1 cellular context compared by ENCODE assay signal in the genomic region with DNA sequence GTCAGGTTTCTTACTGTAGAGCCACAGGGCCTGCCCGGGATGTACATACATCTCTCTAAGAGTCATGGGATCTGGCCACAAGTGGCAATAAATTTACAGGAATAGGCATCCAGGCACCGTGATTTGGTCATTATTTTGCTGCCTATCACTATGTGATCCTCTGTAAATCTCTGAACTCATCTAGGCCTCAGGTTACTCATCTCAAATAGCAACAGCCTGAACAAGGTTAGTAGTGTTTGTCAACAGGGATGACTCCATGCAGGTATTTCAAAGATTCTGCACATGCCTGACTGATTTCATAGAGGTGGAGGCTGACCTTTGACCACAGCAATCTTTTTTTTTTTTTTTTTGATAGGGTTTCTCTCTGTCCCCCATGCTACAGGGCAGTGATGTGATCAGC.
A peak's percentile ranks its signal among the peaks of the same experiment; 100 is the strongest.
TF ChIP-seq lines count a peak whose summit lies in the region.

No MANE protein-coding gene starts in this region.

TF ChIP-seq in HepG2, 621 proteins besides CTCF, POLR2A, EP300 and RAD21 (continued from another document and continues in another):
- TF ChIP-seq CENPT (CRISPR knock-in tag; IDR thresholded peaks at IDR 0.05; ENCODE audit: low read depth) (no peak), MAFG (CRISPR knock-in tag; IDR thresholded peaks at IDR 0.05) (no peak), HOXA3 (CRISPR knock-in tag; IDR thresholded peaks at IDR 0.05) (no peak), ELF4 (CRISPR knock-in tag; IDR thresholded peaks at IDR 0.05; ENCODE audit: borderline replicate concordance) (no peak), SOX5 (CRISPR knock-in tag; IDR thresholded peaks at IDR 0.05; ENCODE audit: borderline replicate concordance) (peak; percentile 66; the same call in 1 of the 2 replicates), FIP1L1 (IDR thresholded peaks at IDR 0.05; ENCODE audit: borderline replicate concordance, insufficient read depth, low read depth, low read length) (no peak), ETV5 (CRISPR knock-in tag; IDR thresholded peaks at IDR 0.05; ENCODE audit: borderline replicate concordance) (no peak; the same call in 1 of the 2 replicates), TAF1 (CRISPR knock-in tag; IDR thresholded peaks at IDR 0.05) (no peak), MEIS2 (CRISPR knock-in tag; IDR thresholded peaks at IDR 0.05) (no peak), MYC (CRISPR knock-in tag; IDR thresholded peaks at IDR 0.05; ENCODE audit: borderline replicate concordance) (no peak), ESRRA (CRISPR knock-in tag; IDR thresholded peaks at IDR 0.05; ENCODE audit: low read depth) (no peak), ZFP62 (CRISPR knock-in tag; IDR thresholded peaks at IDR 0.05) (no peak), ZKSCAN1 (IDR thresholded peaks at IDR 0.05; ENCODE audit: low read length) (no peak), ZNF652 (CRISPR knock-in tag; IDR thresholded peaks at IDR 0.05; ENCODE audit: borderline replicate concordance, low read depth) (no peak), MED1 (CRISPR knock-in tag; IDR thresholded peaks at IDR 0.05) (no peak), ZZZ3 (CRISPR knock-in tag; IDR thresholded peaks at IDR 0.05; ENCODE audit: borderline replicate concordance) (no peak), IRX3 (CRISPR knock-in tag; IDR thresholded peaks at IDR 0.05; ENCODE audit: borderline replicate concordance, low read depth) (no peak), MAFF (IDR thresholded peaks at IDR 0.05; ENCODE audit: low read depth, low read length) (no peak), HNRNPH1 (optimal IDR thresholded peaks at IDR 0.05; ENCODE audit: low read depth, low read length) (no peak), LCORL (IDR thresholded peaks at IDR 0.05) (no peak), LCORL (CRISPR knock-in tag; IDR thresholded peaks at IDR 0.05) (0 out of 2 replicates have a peak, but pooled peaks have one; percentile 28), ZNF737 (CRISPR knock-in tag; IDR thresholded peaks at IDR 0.05; ENCODE audit: borderline replicate concordance) (no peak), TARDBP (CRISPR knock-in tag; IDR thresholded peaks at IDR 0.05) (no peak), GLI4 (CRISPR knock-in tag; IDR thresholded peaks at IDR 0.05; ENCODE audit: borderline replicate concordance) (no peak), ZNF224 (CRISPR knock-in tag; IDR thresholded peaks at IDR 0.05) (no peak), ATM (IDR thresholded peaks at IDR 0.05; ENCODE audit: borderline replicate concordance) (no peak), GATAD2A (CRISPR knock-in tag; IDR thresholded peaks at IDR 0.05) (peak; percentile 70), DPF2 (CRISPR knock-in tag; IDR thresholded peaks at IDR 0.05; ENCODE audit: borderline replicate concordance, low read depth) (no peak), ZNF562 (CRISPR knock-in tag; IDR thresholded peaks at IDR 0.05; ENCODE audit: borderline replicate concordance) (no peak), BCL6 (CRISPR knock-in tag; IDR thresholded peaks at IDR 0.05) (peak; percentile 24; the same call in 1 of the 2 replicates), EEA1 (CRISPR knock-in tag; IDR thresholded peaks at IDR 0.05; ENCODE audit: borderline replicate concordance) (no peak), YEATS2 (CRISPR knock-in tag; IDR thresholded peaks at IDR 0.05; ENCODE audit: borderline replicate concordance) (no peak), POLR2G (IDR thresholded peaks at IDR 0.05; ENCODE audit: low read depth, low read length) (no peak), ZSCAN12 (CRISPR knock-in tag; IDR thresholded peaks at IDR 0.05) (no peak), ZNF33A (CRISPR knock-in tag; IDR thresholded peaks at IDR 0.05; ENCODE audit: borderline replicate concordance) (no peak), AHR (CRISPR knock-in tag; IDR thresholded peaks at IDR 0.05) (no peak), TEAD3 (CRISPR knock-in tag; optimal IDR thresholded peaks at IDR 0.05; ENCODE audit: borderline replicate concordance) (peak; percentile 79), ZNF660 (CRISPR knock-in tag; IDR thresholded peaks at IDR 0.05; ENCODE audit: borderline replicate concordance, low read depth) (no peak), ZNF674 (CRISPR knock-in tag; IDR thresholded peaks at IDR 0.05; ENCODE audit: low read depth) (no peak), SRSF4 (IDR thresholded peaks at IDR 0.05; ENCODE audit: low read depth, low read length, poor library complexity, severe bottlenecking) (no peak), ZNF333 (CRISPR knock-in tag; IDR thresholded peaks at IDR 0.05; ENCODE audit: borderline replicate concordance) (no peak), PHF5A (CRISPR knock-in tag; IDR thresholded peaks at IDR 0.05; ENCODE audit: low read depth, unreplicated experiment) (no peak), SPEN (CRISPR knock-in tag; IDR thresholded peaks at IDR 0.05; ENCODE audit: low read depth) (no peak), NR2F2 (IDR thresholded peaks at IDR 0.05; ENCODE audit: borderline replicate concordance, low read depth) (peak; percentile 68; the same call in 1 of the 2 replicates), PHF21A (CRISPR knock-in tag; IDR thresholded peaks at IDR 0.05) (no peak), SIX1 (CRISPR knock-in tag; IDR thresholded peaks at IDR 0.05; ENCODE audit: borderline replicate concordance) (peak; percentile 55; the same call in 1 of the 2 replicates), CREM (IDR thresholded peaks at IDR 0.05) (no peak), CREM (CRISPR knock-in tag; IDR thresholded peaks at IDR 0.05) (no peak), ZNF564 (CRISPR knock-in tag; IDR thresholded peaks at IDR 0.05) (no peak)
- TF ChIP-seq, protein P1, sequence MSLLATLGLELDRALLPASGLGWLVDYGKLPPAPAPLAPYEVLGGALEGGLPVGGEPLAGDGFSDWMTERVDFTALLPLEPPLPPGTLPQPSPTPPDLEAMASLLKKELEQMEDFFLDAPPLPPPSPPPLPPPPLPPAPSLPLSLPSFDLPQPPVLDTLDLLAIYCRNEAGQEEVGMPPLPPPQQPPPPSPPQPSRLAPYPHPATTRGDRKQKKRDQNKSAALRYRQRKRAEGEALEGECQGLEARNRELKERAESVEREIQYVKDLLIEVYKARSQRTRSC (CRISPR knock-in tag; IDR thresholded peaks at IDR 0.05; ENCODE audit: low read depth) = no peak
- TF ChIP-seq, protein P2, sequence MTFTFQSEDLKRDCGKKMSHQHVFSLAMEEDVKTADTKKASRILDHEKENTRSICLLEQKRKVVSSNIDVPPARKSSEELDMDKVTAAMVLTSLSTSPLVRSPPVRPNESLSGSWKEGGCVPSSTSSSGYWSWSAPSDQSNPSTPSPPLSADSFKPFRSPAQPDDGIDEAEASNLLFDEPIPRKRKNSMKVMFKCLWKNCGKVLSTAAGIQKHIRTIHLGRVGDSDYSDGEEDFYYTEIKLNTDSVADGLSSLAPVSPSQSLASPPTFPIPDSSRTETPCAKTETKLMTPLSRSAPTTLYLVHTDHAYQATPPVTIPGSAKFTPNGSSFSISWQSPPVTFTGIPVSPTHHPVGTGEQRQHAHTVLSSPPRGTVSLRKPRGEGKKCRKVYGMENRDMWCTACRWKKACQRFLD (CRISPR knock-in tag; IDR thresholded peaks at IDR 0.05; ENCODE audit: borderline replicate concordance) = no peak
- TF ChIP-seq, protein P3, sequence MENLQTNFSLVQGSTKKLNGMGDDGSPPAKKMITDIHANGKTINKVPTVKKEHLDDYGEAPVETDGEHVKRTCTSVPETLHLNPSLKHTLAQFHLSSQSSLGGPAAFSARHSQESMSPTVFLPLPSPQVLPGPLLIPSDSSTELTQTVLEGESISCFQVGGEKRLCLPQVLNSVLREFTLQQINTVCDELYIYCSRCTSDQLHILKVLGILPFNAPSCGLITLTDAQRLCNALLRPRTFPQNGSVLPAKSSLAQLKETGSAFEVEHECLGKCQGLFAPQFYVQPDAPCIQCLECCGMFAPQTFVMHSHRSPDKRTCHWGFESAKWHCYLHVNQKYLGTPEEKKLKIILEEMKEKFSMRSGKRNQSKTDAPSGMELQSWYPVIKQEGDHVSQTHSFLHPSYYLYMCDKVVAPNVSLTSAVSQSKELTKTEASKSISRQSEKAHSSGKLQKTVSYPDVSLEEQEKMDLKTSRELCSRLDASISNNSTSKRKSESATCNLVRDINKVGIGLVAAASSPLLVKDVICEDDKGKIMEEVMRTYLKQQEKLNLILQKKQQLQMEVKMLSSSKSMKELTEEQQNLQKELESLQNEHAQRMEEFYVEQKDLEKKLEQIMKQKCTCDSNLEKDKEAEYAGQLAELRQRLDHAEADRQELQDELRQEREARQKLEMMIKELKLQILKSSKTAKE (CRISPR knock-in tag; IDR thresholded peaks at IDR 0.05; ENCODE audit: borderline replicate concordance) = no peak
- TF ChIP-seq, protein P4, sequence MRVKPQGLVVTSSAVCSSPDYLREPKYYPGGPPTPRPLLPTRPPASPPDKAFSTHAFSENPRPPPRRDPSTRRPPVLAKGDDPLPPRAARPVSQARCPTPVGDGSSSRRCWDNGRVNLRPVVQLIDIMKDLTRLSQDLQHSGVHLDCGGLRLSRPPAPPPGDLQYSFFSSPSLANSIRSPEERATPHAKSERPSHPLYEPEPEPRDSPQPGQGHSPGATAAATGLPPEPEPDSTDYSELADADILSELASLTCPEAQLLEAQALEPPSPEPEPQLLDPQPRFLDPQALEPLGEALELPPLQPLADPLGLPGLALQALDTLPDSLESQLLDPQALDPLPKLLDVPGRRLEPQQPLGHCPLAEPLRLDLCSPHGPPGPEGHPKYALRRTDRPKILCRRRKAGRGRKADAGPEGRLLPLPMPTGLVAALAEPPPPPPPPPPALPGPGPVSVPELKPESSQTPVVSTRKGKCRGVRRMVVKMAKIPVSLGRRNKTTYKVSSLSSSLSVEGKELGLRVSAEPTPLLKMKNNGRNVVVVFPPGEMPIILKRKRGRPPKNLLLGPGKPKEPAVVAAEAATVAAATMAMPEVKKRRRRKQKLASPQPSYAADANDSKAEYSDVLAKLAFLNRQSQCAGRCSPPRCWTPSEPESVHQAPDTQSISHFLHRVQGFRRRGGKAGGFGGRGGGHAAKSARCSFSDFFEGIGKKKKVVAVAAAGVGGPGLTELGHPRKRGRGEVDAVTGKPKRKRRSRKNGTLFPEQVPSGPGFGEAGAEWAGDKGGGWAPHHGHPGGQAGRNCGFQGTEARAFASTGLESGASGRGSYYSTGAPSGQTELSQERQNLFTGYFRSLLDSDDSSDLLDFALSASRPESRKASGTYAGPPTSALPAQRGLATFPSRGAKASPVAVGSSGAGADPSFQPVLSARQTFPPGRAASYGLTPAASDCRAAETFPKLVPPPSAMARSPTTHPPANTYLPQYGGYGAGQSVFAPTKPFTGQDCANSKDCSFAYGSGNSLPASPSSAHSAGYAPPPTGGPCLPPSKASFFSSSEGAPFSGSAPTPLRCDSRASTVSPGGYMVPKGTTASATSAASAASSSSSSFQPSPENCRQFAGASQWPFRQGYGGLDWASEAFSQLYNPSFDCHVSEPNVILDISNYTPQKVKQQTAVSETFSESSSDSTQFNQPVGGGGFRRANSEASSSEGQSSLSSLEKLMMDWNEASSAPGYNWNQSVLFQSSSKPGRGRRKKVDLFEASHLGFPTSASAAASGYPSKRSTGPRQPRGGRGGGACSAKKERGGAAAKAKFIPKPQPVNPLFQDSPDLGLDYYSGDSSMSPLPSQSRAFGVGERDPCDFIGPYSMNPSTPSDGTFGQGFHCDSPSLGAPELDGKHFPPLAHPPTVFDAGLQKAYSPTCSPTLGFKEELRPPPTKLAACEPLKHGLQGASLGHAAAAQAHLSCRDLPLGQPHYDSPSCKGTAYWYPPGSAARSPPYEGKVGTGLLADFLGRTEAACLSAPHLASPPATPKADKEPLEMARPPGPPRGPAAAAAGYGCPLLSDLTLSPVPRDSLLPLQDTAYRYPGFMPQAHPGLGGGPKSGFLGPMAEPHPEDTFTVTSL (CRISPR knock-in tag; IDR thresholded peaks at IDR 0.05; ENCODE audit: borderline replicate concordance) = peak; percentile 14; the same call in 1 of the 2 replicates
- TF ChIP-seq, protein P5, sequence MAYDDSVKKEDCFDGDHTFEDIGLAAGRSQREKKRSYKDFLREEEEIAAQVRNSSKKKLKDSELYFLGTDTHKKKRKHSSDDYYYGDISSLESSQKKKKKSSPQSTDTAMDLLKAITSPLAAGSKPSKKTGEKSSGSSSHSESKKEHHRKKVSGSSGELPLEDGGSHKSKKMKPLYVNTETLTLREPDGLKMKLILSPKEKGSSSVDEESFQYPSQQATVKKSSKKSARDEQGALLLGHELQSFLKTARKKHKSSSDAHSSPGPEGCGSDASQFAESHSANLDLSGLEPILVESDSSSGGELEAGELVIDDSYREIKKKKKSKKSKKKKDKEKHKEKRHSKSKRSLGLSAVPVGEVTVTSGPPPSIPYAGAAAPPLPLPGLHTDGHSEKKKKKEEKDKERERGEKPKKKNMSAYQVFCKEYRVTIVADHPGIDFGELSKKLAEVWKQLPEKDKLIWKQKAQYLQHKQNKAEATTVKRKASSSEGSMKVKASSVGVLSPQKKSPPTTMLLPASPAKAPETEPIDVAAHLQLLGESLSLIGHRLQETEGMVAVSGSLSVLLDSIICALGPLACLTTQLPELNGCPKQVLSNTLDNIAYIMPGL (CRISPR knock-in tag; IDR thresholded peaks at IDR 0.05; ENCODE audit: borderline replicate concordance in 1 of 2, low read depth in 1 of 2) = no peak
- TF ChIP-seq, protein P6, sequence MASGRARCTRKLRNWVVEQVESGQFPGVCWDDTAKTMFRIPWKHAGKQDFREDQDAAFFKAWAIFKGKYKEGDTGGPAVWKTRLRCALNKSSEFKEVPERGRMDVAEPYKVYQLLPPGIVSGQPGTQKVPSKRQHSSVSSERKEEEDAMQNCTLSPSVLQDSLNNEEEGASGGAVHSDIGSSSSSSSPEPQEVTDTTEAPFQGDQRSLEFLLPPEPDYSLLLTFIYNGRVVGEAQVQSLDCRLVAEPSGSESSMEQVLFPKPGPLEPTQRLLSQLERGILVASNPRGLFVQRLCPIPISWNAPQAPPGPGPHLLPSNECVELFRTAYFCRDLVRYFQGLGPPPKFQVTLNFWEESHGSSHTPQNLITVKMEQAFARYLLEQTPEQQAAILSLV (CRISPR knock-in tag; IDR thresholded peaks at IDR 0.05; ENCODE audit: borderline replicate concordance) = no peak
- TF ChIP-seq, protein P7, sequence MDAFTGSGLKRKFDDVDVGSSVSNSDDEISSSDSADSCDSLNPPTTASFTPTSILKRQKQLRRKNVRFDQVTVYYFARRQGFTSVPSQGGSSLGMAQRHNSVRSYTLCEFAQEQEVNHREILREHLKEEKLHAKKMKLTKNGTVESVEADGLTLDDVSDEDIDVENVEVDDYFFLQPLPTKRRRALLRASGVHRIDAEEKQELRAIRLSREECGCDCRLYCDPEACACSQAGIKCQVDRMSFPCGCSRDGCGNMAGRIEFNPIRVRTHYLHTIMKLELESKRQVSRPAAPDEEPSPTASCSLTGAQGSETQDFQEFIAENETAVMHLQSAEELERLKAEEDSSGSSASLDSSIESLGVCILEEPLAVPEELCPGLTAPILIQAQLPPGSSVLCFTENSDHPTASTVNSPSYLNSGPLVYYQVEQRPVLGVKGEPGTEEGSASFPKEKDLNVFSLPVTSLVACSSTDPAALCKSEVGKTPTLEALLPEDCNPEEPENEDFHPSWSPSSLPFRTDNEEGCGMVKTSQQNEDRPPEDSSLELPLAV (CRISPR knock-in tag; conservative IDR thresholded peaks at IDR 0.05; ENCODE audit: low read depth) = no peak
